Comparison of ENCODE assay signal across 14 cellular contexts in genomic region chr3:112460519-112460918, GRCh38. TPM values are rescaled to one million over a fixed set of nuclear protein-coding genes. Genes with fewer than 3 reads are reported as not detected.
DNase-seq lines count a peak whose midpoint lies in the region; ATAC-seq, FAIRE-seq and TF ChIP-seq lines count a peak whose summit lies in the region.
"Had no signal": no experiment of that assay in that cellular context is flagged by ENCODE, and none has a peak within 500 bp of the region (broad histone marks: within the 10 kb centered on the region; RNA-seq: fewer than 3 reads in every experiment).

No MANE protein-coding gene starts in this region.

- CTCF ChIA-PET in GM12878 (lab: Yijun Ruan, JAX): interaction anchor here (1.0 to 2.0 kb wide), 6 partner anchors 39 to 349 kb away, joined by 3 to 7 read pairs (median 5); partner anchors contain the start of genes BTLA and GCSAM

- ATAC-seq in GM18517 (IDR thresholded peaks at IDR 0.05; ENCODE audit: unreplicated experiment) (peak; percentile 49), GM21381 (IDR thresholded peaks at IDR 0.05; ENCODE audit: unreplicated experiment) (peak; percentile 44), HG03159 (IDR thresholded peaks at IDR 0.05; ENCODE audit: unreplicated experiment) (peak; percentile 48), GM12878 (peak; percentile 49)

- TF ChIP-seq POLR2A in GM12878 (IDR thresholded peaks at IDR 0.05; ENCODE audit: low read depth, low read length): no peak

- SMC1A ChIA-PET in GM12878 (lab: Charles Lee; ENCODE audit: uncharacterized antibody, unreplicated experiment): interaction anchor here (0.8 to 6.9 kb wide), 22 partner anchors 14 to 349 kb away, joined by 3 to 57 read pairs (median 6); partner anchors contain the start of genes ATG3, BTLA, CD200 and GCSAM

- H3K9me3 ChIP-seq in GM12878 (replicated peaks; ENCODE audit: control insufficient read depth, insufficient read depth, low read length): peaks cover 26% of the 10 kb centered on the region
- H3K9me3 ChIP-seq in BE2C: no peaks in the 10 kb centered on the region

- RAD21 ChIA-PET in GM12878 (lab: Charles Lee; ENCODE audit: unreplicated experiment): interaction anchor here (0.7 to 15.4 kb wide), 13 partner anchors 35 to 345 kb away, joined by 3 to 262 read pairs (median 4); partner anchors contain the start of genes BTLA and GCSAM

- intact Hi-C loops in GM12878 (cut with micrococcal nuclease; ENCODE audit: unreplicated experiment): loop anchor here (1.0 to 2.0 kb wide), 6 partner anchors 30 to 348 kb away; partner anchors contain the start of genes CD200 and GCSAM

- H3K4me1 ChIP-seq in GM12878 (ENCODE audit: control insufficient read depth, insufficient read depth, low read length) (peaks cover 53% of the 10 kb centered on the region), BE2C (no peaks in the 10 kb centered on the region; the same call in 1 of the 2 replicates)

- H3K27me3 ChIP-seq in GM12878 (replicated peaks in 1 of 2; ENCODE audit: control insufficient read depth in 2 of 2, insufficient read depth in 2 of 2, low read length in 1 of 2) (no peaks in the 10 kb centered on the region), BE2C (no peaks in the 10 kb centered on the region)

- H3K79me2 ChIP-seq in GM12878 (ENCODE audit: control insufficient read depth, insufficient read depth, low read length): peaks cover 21% of the 10 kb centered on the region

- peak overlapping the region; percentile 41; the same call in 1 of the 2 replicates for H3K9ac ChIP-seq in GM12878 (ENCODE audit: control insufficient read depth, insufficient read depth, low read length)

- FAIRE-seq in GM12878 (lab: Jason Lieb, UNC): peak; percentile 72
- FAIRE-seq: G401.6 had no signal

- TF ChIP-seq CTCF in GM12878 (IDR thresholded peaks at IDR 0.05 in 2 of 3, conservative IDR thresholded peaks at IDR 0.05 in 1 of 3; ENCODE audit: control insufficient read depth in 2 of 3, extremely low read depth in 1 of 3, insufficient read depth in 1 of 3, low read depth in 3 of 3, low read length in 3 of 3) (no peak), BE2C (IDR thresholded peaks at IDR 0.05; ENCODE audit: low read depth, low read length) (no peak)

- no peak overlapping the region for H2AFZ ChIP-seq in GM12878 (ENCODE audit: control insufficient read depth, low read depth, low read length)

- TF ChIP-seq EP300 in GM12878 (IDR thresholded peaks at IDR 0.05; ENCODE audit: borderline replicate concordance in 1 of 2, control insufficient read depth in 1 of 2, low read depth in 2 of 2, low read length in 2 of 2): peak; percentile 89 to 96; a peak in 3 of 4 replicates

- H3K27ac ChIP-seq in GM12878 (ENCODE audit: control insufficient read depth, insufficient read depth): peak overlapping the region; percentile 91
- H3K27ac ChIP-seq: WERI-Rb-1 had no signal

- in situ Hi-C loops in GM12878 (cut with MboI): no loop called here

- H3K4me3 ChIP-seq in GM12878: 0 out of 2 replicates have a peak overlapping the region, but pooled peaks have one; percentile 45
- H3K4me3 ChIP-seq in BE2C (ENCODE audit: low read depth, low read length): no peak overlapping the region

- H3K36me3 ChIP-seq in GM12878 (ENCODE audit: control insufficient read depth in 2 of 2, insufficient read depth in 2 of 2, low read length in 1 of 2) (peaks cover 0 to 10% of the 10 kb centered on the region in 2 experiments; a peak in 2 of 4 replicates), BE2C (no peaks in the 10 kb centered on the region)
- H3K36me3 ChIP-seq: WERI-Rb-1 had no signal

- POLR2A ChIA-PET in GM12878 (lab: Charles Lee): interaction anchor here (0.7 to 3.5 kb wide), 6 partner anchors 12 to 328 kb away, joined by 3 to 23 read pairs (median 4); partner anchors contain the start of genes BTLA and GCSAM

- peak overlapping the region; percentile 55 for H3K4me2 ChIP-seq in GM12878 (ENCODE audit: control insufficient read depth, insufficient read depth)

- no peaks in the 10 kb centered on the region for H4K20me1 ChIP-seq in GM12878 (ENCODE audit: control insufficient read depth, insufficient read depth)

- no TSS peak for BruUV-seq in GM12878 (replicated peaks; lab: Mats Ljungman, UMichigan)

- DNase-seq in GM12878 (ENCODE audit: low read depth, low spot score): peak; percentile 94
- DNase-seq in D341Med (ENCODE audit: low spot score): no peak
- DNase-seq in KG1 (lab: John Stamatoyannopoulos, UW): no peak
- no peak for DNase-seq in NCI-H69 (lab: John Stamatoyannopoulos, UW)
- DNase-seq in BE2C: no peak
- DNase-seq: central memory CD4-positive, alpha-beta T cell; NCI-H82; WERI-Rb-1 had no signal

- peak; percentile 25; the same call in 1 of the 2 replicates for TF ChIP-seq RAD21 in GM12878 (IDR thresholded peaks at IDR 0.05; ENCODE audit: insufficient read depth, low read depth, low read length)

TF ChIP-seq in GM12878, 131 proteins besides CTCF, POLR2A, EP300 and RAD21 (continues in another document):
- no peak for TF ChIP-seq SUPT20H (IDR thresholded peaks at IDR 0.05; ENCODE audit: borderline replicate concordance, control insufficient read depth, low read depth, low read length)
- TF ChIP-seq NR2F1 (conservative IDR thresholded peaks at IDR 0.05): peak; percentile 94
- no peak for TF ChIP-seq STAT1 (conservative IDR thresholded peaks at IDR 0.05)
- TF ChIP-seq CUX1 (IDR thresholded peaks at IDR 0.05; ENCODE audit: insufficient replicate concordance, low read depth, low read length): peak; percentile 59
- peak; percentile 86 for TF ChIP-seq SMAD1 (IDR thresholded peaks at IDR 0.05; ENCODE audit: low read depth, partially characterized antibody)
- peak; percentile 100 for TF ChIP-seq TBL1XR1 (IDR thresholded peaks at IDR 0.05; ENCODE audit: low read depth, low read length)
- TF ChIP-seq ZNF622 (IDR thresholded peaks at IDR 0.05): no peak
- TF ChIP-seq ZNF274 (IDR thresholded peaks at IDR 0.05; ENCODE audit: insufficient read depth, insufficient read length): no peak
- peak; percentile 92 for TF ChIP-seq PML (IDR thresholded peaks at IDR 0.05; ENCODE audit: low read length)

RNA-seq across cellular contexts. Expression of gene BTLA, which starts 38.8 kb away (rescaled TPM):
- 300 and 324 TPM in 2 replicates for total RNA-seq in GM12878 (2013; cell fraction: nucleolus; rRNA removed)
- 65.2 and 83.6 TPM in 2 replicates for total RNA-seq in GM12878 (2014; rRNA removed)
- total RNA-seq in GM12878 (2014; rRNA removed; fragmentation: Illumina TruSeq; extraction: Trizol): 91.5 and 99.0 TPM in 2 replicates
- 78.4 and 79.7 TPM in 2 replicates for total RNA-seq in GM12878 (2021)
- polyA plus RNA-seq in GM12878 (2011; ENCODE audit: low read depth): 32.2 TPM
- polyA plus RNA-seq in GM12878 (2011; rRNA removed): 134 and 185 TPM in 2 replicates
- 50.1 and 60.7 TPM in 2 replicates for polyA plus RNA-seq in GM12878 (2011; cell fraction: cytosol; rRNA removed)
- 44.8 and 68.3 TPM in 2 replicates for polyA plus RNA-seq in GM12878 (2011; cell fraction: nucleus; rRNA removed)
- polyA plus RNA-seq in GM12878 (2012): 46.4 and 81.1 TPM in 2 replicates
- 88.7 and 107 TPM in 2 replicates for polyA plus RNA-seq in GM12878 (2014; fragmentation: Illumina TruSeq; extraction: Trizol)
- polyA plus RNA-seq in GM12878 (2014; fragmentation: Nextera tagmentation; extraction: Ambion mirVana): 100 to 1,000 TPM; 101 to 134 TPM
- 47.9 and 66.5 TPM in 2 replicates for polyA plus RNA-seq in GM12878 (2014; rRNA removed)
- polyA plus RNA-seq in GM12878 (2016; fragmentation: Nextera tagmentation; extraction: Ambion mirVana): 10 to 100 TPM; 55.4 to 66.7 TPM
- polyA minus RNA-seq in GM12878 (2011; rRNA and poly(A)+ RNA removed): 154 and 254 TPM in 2 replicates
- polyA minus RNA-seq in GM12878 (2011; cell fraction: cytosol; rRNA and poly(A)+ RNA removed): 42.4 and 72.5 TPM in 2 replicates
- polyA minus RNA-seq in GM12878 (2011; cell fraction: nucleus; rRNA and poly(A)+ RNA removed): 87.8 and 96.0 TPM in 2 replicates
- polyA plus RNA-seq in BE2C (2012; ENCODE audit: insufficient read depth, insufficient read length, low read depth): not detected
- total RNA-seq: glomerular endothelial cell, HT-29 had no signal
